In the genomic region with DNA sequence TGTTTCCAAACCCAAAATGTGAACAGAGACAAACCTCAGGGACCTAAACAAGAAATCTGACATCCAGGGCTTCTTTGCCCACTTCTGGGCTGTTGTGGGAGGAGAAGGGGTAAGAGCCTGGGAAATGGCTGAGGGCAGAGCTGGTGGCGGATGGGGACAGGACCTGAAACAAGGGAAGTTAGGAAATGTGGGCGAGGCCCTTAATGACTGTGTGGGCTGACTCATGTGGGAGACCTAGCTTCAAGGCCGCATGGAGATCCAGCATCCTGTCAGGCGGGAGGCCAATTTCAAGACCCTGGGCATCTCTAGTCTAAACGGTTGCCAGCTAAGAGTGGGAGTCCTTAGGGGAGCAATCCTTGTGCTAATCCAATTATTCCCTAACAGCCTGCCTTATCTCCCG, we compare ENCODE assay signal across 1 cellular context.
TF ChIP-seq lines count a peak whose summit lies in the region.

No MANE protein-coding gene starts in this region.

TF ChIP-seq in HepG2, 621 proteins besides CTCF, POLR2A, EP300 and RAD21 (continued from another document and continues in another):
- TF ChIP-seq, protein P1, sequence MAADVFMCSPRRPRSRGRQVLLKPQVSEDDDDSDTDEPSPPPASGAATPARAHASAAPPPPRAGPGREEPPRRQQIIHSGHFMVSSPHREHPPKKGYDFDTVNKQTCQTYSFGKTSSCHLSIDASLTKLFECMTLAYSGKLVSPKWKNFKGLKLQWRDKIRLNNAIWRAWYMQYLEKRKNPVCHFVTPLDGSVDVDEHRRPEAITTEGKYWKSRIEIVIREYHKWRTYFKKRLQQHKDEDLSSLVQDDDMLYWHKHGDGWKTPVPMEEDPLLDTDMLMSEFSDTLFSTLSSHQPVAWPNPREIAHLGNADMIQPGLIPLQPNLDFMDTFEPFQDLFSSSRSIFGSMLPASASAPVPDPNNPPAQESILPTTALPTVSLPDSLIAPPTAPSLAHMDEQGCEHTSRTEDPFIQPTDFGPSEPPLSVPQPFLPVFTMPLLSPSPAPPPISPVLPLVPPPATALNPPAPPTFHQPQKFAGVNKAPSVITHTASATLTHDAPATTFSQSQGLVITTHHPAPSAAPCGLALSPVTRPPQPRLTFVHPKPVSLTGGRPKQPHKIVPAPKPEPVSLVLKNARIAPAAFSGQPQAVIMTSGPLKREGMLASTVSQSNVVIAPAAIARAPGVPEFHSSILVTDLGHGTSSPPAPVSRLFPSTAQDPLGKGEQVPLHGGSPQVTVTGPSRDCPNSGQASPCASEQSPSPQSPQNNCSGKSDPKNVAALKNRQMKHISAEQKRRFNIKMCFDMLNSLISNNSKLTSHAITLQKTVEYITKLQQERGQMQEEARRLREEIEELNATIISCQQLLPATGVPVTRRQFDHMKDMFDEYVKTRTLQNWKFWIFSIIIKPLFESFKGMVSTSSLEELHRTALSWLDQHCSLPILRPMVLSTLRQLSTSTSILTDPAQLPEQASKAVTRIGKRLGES (CRISPR knock-in tag; IDR thresholded peaks at IDR 0.05; ENCODE audit: borderline replicate concordance), result no peak
- TF ChIP-seq BORCS8-MEF2B (CRISPR knock-in tag; IDR thresholded peaks at IDR 0.05) (no peak), POLR2G (IDR thresholded peaks at IDR 0.05; ENCODE audit: low read depth, low read length) (no peak), NFRKB (IDR thresholded peaks at IDR 0.05) (no peak), CHD4 (IDR thresholded peaks at IDR 0.05; ENCODE audit: borderline replicate concordance, low read length) (no peak), HDAC2 (CRISPR knock-in tag; IDR thresholded peaks at IDR 0.05) (0 out of 2 replicates have a peak, but pooled peaks have one; percentile 40), ZNF792 (CRISPR knock-in tag; IDR thresholded peaks at IDR 0.05) (peak; percentile 70; the same call in 1 of the 2 replicates), TBP (CRISPR knock-in tag; IDR thresholded peaks at IDR 0.05) (no peak), DPF2 (CRISPR knock-in tag; IDR thresholded peaks at IDR 0.05; ENCODE audit: borderline replicate concordance, low read depth) (no peak), EED (CRISPR knock-in tag; IDR thresholded peaks at IDR 0.05) (no peak), PTBP1 (IDR thresholded peaks at IDR 0.05; ENCODE audit: low read depth, low read length, poor library complexity, severe bottlenecking) (no peak), ZBTB21 (CRISPR knock-in tag; IDR thresholded peaks at IDR 0.05) (no peak), NR2F2 (IDR thresholded peaks at IDR 0.05; ENCODE audit: borderline replicate concordance, low read depth) (no peak), TCF12 (IDR thresholded peaks at IDR 0.05) (no peak), TCF12 (CRISPR knock-in tag; IDR thresholded peaks at IDR 0.05) (no peak), ZNF644 (CRISPR knock-in tag; IDR thresholded peaks at IDR 0.05; ENCODE audit: low read depth) (peak; percentile 50; the same call in 1 of the 2 replicates), BHLHE40 (IDR thresholded peaks at IDR 0.05; ENCODE audit: low read length) (no peak), ERF (CRISPR knock-in tag; IDR thresholded peaks at IDR 0.05) (no peak), SP140L (CRISPR knock-in tag; IDR thresholded peaks at IDR 0.05; ENCODE audit: borderline replicate concordance) (no peak), ZNF747 (CRISPR knock-in tag; IDR thresholded peaks at IDR 0.05; ENCODE audit: borderline replicate concordance) (no peak), ZNF776 (CRISPR knock-in tag; IDR thresholded peaks at IDR 0.05) (no peak), ISL2 (CRISPR knock-in tag; IDR thresholded peaks at IDR 0.05) (no peak), KAT8 (CRISPR knock-in tag; IDR thresholded peaks at IDR 0.05) (no peak), FOXA3 (CRISPR knock-in tag; IDR thresholded peaks at IDR 0.05) (peak; percentile 28; the same call in 1 of the 2 replicates), ZFP41 (CRISPR knock-in tag; IDR thresholded peaks at IDR 0.05; ENCODE audit: borderline replicate concordance) (no peak), ZNF878 (CRISPR knock-in tag; IDR thresholded peaks at IDR 0.05) (no peak), HNF4A (CRISPR knock-in tag; IDR thresholded peaks at IDR 0.05) (no peak), SMARCC2 (IDR thresholded peaks at IDR 0.05) (no peak), SKI (IDR thresholded peaks at IDR 0.05; ENCODE audit: partially characterized antibody) (no peak), SAP130 (CRISPR knock-in tag; IDR thresholded peaks at IDR 0.05; ENCODE audit: low read depth) (peak; percentile 73; the same call in 1 of the 2 replicates), ZNF441 (CRISPR knock-in tag; IDR thresholded peaks at IDR 0.05; ENCODE audit: borderline replicate concordance) (no peak), NR2F6 (IDR thresholded peaks at IDR 0.05) (no peak), NR2F6 (CRISPR knock-in tag; IDR thresholded peaks at IDR 0.05) (no peak), ZNF329 (CRISPR knock-in tag; IDR thresholded peaks at IDR 0.05; ENCODE audit: low read depth) (no peak), KDM5A (IDR thresholded peaks at IDR 0.05; ENCODE audit: borderline replicate concordance, low read length) (no peak), MAFG (CRISPR knock-in tag; IDR thresholded peaks at IDR 0.05) (no peak), ZNF451 (CRISPR knock-in tag; IDR thresholded peaks at IDR 0.05) (no peak), HNRNPH1 (optimal IDR thresholded peaks at IDR 0.05; ENCODE audit: low read depth, low read length) (no peak), GZF1 (CRISPR knock-in tag; IDR thresholded peaks at IDR 0.05) (no peak), NRL (CRISPR knock-in tag; IDR thresholded peaks at IDR 0.05; ENCODE audit: borderline replicate concordance) (no peak)
- TF ChIP-seq, protein P2, sequence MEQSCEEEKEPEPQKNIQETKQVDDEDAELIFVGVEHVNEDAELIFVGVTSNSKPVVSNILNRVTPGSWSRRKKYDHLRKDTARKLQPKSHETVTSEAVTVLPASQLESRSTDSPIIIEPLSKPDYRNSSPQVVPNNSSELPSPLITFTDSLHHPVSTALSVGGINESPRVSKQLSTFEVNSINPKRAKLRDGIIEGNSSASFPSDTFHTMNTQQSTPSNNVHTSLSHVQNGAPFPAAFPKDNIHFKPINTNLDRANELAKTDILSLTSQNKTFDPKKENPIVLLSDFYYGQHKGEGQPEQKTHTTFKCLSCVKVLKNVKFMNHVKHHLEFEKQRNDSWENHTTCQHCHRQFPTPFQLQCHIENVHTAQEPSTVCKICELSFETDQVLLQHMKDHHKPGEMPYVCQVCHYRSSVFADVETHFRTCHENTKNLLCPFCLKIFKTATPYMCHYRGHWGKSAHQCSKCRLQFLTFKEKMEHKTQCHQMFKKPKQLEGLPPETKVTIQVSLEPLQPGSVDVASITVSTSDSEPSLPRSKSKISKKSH (CRISPR knock-in tag; IDR thresholded peaks at IDR 0.05; ENCODE audit: borderline replicate concordance), result no peak
- TF ChIP-seq, protein P3, sequence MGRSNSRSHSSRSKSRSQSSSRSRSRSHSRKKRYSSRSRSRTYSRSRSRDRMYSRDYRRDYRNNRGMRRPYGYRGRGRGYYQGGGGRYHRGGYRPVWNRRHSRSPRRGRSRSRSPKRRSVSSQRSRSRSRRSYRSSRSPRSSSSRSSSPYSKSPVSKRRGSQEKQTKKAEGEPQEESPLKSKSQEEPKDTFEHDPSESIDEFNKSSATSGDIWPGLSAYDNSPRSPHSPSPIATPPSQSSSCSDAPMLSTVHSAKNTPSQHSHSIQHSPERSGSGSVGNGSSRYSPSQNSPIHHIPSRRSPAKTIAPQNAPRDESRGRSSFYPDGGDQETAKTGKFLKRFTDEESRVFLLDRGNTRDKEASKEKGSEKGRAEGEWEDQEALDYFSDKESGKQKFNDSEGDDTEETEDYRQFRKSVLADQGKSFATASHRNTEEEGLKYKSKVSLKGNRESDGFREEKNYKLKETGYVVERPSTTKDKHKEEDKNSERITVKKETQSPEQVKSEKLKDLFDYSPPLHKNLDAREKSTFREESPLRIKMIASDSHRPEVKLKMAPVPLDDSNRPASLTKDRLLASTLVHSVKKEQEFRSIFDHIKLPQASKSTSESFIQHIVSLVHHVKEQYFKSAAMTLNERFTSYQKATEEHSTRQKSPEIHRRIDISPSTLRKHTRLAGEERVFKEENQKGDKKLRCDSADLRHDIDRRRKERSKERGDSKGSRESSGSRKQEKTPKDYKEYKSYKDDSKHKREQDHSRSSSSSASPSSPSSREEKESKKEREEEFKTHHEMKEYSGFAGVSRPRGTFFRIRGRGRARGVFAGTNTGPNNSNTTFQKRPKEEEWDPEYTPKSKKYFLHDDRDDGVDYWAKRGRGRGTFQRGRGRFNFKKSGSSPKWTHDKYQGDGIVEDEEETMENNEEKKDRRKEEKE (IDR thresholded peaks at IDR 0.05), result no peak
- TF ChIP-seq, protein P4, sequence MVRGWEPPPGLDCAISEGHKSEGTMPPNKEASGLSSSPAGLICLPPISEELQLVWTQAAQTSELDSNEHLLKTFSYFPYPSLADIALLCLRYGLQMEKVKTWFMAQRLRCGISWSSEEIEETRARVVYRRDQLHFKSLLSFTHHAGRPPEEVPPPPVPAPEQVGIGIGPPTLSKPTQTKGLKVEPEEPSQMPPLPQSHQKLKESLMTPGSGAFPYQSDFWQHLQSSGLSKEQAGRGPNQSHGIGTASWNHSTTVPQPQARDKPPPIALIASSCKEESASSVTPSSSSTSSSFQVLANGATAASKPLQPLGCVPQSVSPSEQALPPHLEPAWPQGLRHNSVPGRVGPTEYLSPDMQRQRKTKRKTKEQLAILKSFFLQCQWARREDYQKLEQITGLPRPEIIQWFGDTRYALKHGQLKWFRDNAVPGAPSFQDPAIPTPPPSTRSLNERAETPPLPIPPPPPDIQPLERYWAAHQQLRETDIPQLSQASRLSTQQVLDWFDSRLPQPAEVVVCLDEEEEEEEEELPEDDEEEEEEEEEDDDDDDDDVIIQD (CRISPR knock-in tag; IDR thresholded peaks at IDR 0.05; ENCODE audit: low read depth), result no peak
- TF ChIP-seq, protein P5, sequence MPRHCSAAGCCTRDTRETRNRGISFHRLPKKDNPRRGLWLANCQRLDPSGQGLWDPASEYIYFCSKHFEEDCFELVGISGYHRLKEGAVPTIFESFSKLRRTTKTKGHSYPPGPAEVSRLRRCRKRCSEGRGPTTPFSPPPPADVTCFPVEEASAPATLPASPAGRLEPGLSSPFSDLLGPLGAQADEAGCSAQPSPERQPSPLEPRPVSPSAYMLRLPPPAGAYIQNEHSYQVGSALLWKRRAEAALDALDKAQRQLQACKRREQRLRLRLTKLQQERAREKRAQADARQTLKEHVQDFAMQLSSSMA (CRISPR knock-in tag; IDR thresholded peaks at IDR 0.05), result no peak
- TF ChIP-seq, protein P6, sequence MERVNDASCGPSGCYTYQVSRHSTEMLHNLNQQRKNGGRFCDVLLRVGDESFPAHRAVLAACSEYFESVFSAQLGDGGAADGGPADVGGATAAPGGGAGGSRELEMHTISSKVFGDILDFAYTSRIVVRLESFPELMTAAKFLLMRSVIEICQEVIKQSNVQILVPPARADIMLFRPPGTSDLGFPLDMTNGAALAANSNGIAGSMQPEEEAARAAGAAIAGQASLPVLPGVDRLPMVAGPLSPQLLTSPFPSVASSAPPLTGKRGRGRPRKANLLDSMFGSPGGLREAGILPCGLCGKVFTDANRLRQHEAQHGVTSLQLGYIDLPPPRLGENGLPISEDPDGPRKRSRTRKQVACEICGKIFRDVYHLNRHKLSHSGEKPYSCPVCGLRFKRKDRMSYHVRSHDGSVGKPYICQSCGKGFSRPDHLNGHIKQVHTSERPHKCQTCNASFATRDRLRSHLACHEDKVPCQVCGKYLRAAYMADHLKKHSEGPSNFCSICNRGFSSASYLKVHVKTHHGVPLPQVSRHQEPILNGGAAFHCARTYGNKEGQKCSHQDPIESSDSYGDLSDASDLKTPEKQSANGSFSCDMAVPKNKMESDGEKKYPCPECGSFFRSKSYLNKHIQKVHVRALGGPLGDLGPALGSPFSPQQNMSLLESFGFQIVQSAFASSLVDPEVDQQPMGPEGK (CRISPR knock-in tag; IDR thresholded peaks at IDR 0.05), result 0 out of 2 replicates have a peak, but pooled peaks have one; percentile 30
- TF ChIP-seq, protein P7, sequence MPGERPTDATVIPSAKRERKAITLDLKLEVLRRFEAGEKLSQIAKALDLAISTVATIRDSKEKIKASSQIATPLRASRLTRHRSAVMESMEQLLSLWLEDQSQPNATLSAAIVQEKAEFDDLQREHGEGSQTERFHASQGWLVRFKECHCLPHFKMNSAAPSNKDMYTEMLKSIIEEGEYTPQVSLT (CRISPR knock-in tag; IDR thresholded peaks at IDR 0.05; ENCODE audit: borderline replicate concordance, low read depth), result no peak
- TF ChIP-seq, protein P8, sequence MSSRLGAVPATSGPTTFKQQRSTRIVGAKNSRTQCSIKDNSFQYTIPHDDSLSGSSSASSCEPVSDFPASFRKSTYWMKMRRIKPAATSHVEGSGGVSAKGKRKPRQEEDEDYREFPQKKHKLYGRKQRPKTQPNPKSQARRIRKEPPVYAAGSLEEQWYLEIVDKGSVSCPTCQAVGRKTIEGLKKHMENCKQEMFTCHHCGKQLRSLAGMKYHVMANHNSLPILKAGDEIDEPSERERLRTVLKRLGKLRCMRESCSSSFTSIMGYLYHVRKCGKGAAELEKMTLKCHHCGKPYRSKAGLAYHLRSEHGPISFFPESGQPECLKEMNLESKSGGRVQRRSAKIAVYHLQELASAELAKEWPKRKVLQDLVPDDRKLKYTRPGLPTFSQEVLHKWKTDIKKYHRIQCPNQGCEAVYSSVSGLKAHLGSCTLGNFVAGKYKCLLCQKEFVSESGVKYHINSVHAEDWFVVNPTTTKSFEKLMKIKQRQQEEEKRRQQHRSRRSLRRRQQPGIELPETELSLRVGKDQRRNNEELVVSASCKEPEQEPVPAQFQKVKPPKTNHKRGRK (CRISPR knock-in tag; IDR thresholded peaks at IDR 0.05), result no peak
- TF ChIP-seq, protein P9, sequence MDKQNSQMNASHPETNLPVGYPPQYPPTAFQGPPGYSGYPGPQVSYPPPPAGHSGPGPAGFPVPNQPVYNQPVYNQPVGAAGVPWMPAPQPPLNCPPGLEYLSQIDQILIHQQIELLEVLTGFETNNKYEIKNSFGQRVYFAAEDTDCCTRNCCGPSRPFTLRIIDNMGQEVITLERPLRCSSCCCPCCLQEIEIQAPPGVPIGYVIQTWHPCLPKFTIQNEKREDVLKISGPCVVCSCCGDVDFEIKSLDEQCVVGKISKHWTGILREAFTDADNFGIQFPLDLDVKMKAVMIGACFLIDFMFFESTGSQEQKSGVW (CRISPR knock-in tag; IDR thresholded peaks at IDR 0.05; ENCODE audit: borderline replicate concordance), result no peak
- TF ChIP-seq, protein P10, sequence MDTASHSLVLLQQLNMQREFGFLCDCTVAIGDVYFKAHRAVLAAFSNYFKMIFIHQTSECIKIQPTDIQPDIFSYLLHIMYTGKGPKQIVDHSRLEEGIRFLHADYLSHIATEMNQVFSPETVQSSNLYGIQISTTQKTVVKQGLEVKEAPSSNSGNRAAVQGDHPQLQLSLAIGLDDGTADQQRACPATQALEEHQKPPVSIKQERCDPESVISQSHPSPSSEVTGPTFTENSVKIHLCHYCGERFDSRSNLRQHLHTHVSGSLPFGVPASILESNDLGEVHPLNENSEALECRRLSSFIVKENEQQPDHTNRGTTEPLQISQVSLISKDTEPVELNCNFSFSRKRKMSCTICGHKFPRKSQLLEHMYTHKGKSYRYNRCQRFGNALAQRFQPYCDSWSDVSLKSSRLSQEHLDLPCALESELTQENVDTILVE (CRISPR knock-in tag; IDR thresholded peaks at IDR 0.05), result no peak
- TF ChIP-seq, protein P11, sequence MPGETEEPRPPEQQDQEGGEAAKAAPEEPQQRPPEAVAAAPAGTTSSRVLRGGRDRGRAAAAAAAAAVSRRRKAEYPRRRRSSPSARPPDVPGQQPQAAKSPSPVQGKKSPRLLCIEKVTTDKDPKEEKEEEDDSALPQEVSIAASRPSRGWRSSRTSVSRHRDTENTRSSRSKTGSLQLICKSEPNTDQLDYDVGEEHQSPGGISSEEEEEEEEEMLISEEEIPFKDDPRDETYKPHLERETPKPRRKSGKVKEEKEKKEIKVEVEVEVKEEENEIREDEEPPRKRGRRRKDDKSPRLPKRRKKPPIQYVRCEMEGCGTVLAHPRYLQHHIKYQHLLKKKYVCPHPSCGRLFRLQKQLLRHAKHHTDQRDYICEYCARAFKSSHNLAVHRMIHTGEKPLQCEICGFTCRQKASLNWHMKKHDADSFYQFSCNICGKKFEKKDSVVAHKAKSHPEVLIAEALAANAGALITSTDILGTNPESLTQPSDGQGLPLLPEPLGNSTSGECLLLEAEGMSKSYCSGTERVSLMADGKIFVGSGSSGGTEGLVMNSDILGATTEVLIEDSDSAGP (CRISPR knock-in tag; IDR thresholded peaks at IDR 0.05; ENCODE audit: borderline replicate concordance), result no peak
